ENCODE assay signal across 9 cellular contexts in genomic region chr12:68871899-68872298, GRCh38.
A peak's percentile ranks its signal among the peaks of the same experiment; 100 is the strongest.
DNase-seq lines count a peak whose midpoint lies in the region; ATAC-seq, FAIRE-seq and TF ChIP-seq lines count a peak whose summit lies in the region.
"Had no signal": no experiment of that assay in that cellular context is flagged by ENCODE, and none has a peak within 500 bp of the region (broad histone marks: within the 10 kb centered on the region; RNA-seq: fewer than 3 reads in every experiment).

No MANE protein-coding gene starts in this region.

- no peaks in the 10 kb centered on the region for H3K27me3 ChIP-seq in A673 (replicated peaks; ENCODE audit: insufficient read depth, low read depth, low read length, poor library complexity)
- H3K27me3 ChIP-seq in endothelial cell of umbilical vein (ENCODE audit: control insufficient read depth in 2 of 2, insufficient read depth in 2 of 2, low read length in 2 of 2) = peaks cover 23% of the 10 kb centered on the region in 2 experiments

- POLR2A ChIA-PET in A673 (lab: Charles Lee; ENCODE audit: low non-redundant PET) = no interaction called here
- POLR2A ChIA-PET in endothelial cell of umbilical vein (lab: Charles Lee) = no interaction called here

- no peaks in the 10 kb centered on the region for H3K9me1 ChIP-seq in endothelial cell of umbilical vein (replicated peaks; ENCODE audit: control insufficient read depth, extremely low read depth, insufficient read depth, low read length)

- no peak overlapping the region for H3K4me2 ChIP-seq in endothelial cell of umbilical vein (ENCODE audit: insufficient read depth, low read length)

- intact Hi-C loops in A673 (cut with micrococcal nuclease; ENCODE audit: unreplicated experiment) (no loop called here), endothelial cell of umbilical vein (cut with micrococcal nuclease) (no loop called here)

- H3K4me1 ChIP-seq in A673 (ENCODE audit: insufficient read depth, low read length, poor library complexity, severe bottlenecking) (peaks cover 6% of the 10 kb centered on the region), endothelial cell of umbilical vein (ENCODE audit: control insufficient read depth, extremely low read depth, insufficient read depth, low read length) (no peaks in the 10 kb centered on the region)

- H3K4me3 ChIP-seq in A673 (ENCODE audit: low read depth, low read length, poor library complexity, severe bottlenecking) = no peak overlapping the region
- H3K4me3 ChIP-seq in endothelial cell of umbilical vein (replicated peaks in 1 of 3; ENCODE audit: insufficient read depth in 1 of 3, low read depth in 1 of 3, low read length in 3 of 3) = no peak overlapping the region
- H3K4me3 ChIP-seq: SK-N-MC had no signal

- dilution Hi-C loops in endothelial cell of umbilical vein (cut with MboI; ENCODE audit: extremely low pct_ligation_motif_present, low sequenced_read_pairs) = no loop called here

- H3K27ac ChIP-seq in A673 (ENCODE audit: low read depth, low read length, poor library complexity, severe bottlenecking) (no peak overlapping the region), endothelial cell of umbilical vein (ENCODE audit: insufficient read depth, low read depth, low read length) (no peak overlapping the region)
- H3K27ac ChIP-seq: SK-N-MC had no signal

- TF ChIP-seq POLR2A in GM12891 (IDR thresholded peaks at IDR 0.05; ENCODE audit: low read depth, low read length) (no peak), endothelial cell of umbilical vein (IDR thresholded peaks at IDR 0.05; ENCODE audit: low read depth, low read length) (no peak)

- DNase-seq in A673 (ENCODE audit: low spot score) (peak; percentile 40), GM12891 (ENCODE audit: insufficient read length, low spot score) (no peak), M059J (ENCODE audit: low read depth) (peak; percentile 28), endothelial cell of umbilical vein (ENCODE audit: low read depth, low spot score) (peak; percentile 11), ureter (ENCODE audit: low spot score) (no peak), T-helper 9 cell (no peak), islet precursor cell (no peak)

- CTCF ChIA-PET in A673 (lab: Charles Lee) = no interaction called here
- CTCF ChIA-PET in endothelial cell of umbilical vein (lab: Charles Lee) = interaction anchor here (0.7 to 1.8 kb wide), 4 partner anchors 51 to 397 kb away, joined by 3 to 7 read pairs (median 5); no protein-coding TSS in a partner anchor

- H3K36me3 ChIP-seq in A673 (ENCODE audit: insufficient read depth, low read length, poor library complexity, severe bottlenecking) (no peaks in the 10 kb centered on the region), endothelial cell of umbilical vein (ENCODE audit: control insufficient read depth in 2 of 2, extremely low read depth in 1 of 2, insufficient read depth in 2 of 2, low read length in 2 of 2) (no peaks in the 10 kb centered on the region)

- no peaks in the 10 kb centered on the region for H3K79me2 ChIP-seq in endothelial cell of umbilical vein (ENCODE audit: control insufficient read depth, insufficient read depth, low read length)

- peak; percentile 53 for TF ChIP-seq CTCF in A673 (conservative IDR thresholded peaks at IDR 0.05; ENCODE audit: low read depth, low read length)
- peak; percentile 14 to 19 for TF ChIP-seq CTCF in endothelial cell of umbilical vein (IDR thresholded peaks at IDR 0.05; ENCODE audit: extremely low read depth in 1 of 2, insufficient read depth in 1 of 2, low read depth in 1 of 2, low read length in 2 of 2)

- H4K20me1 ChIP-seq in endothelial cell of umbilical vein (replicated peaks; ENCODE audit: control insufficient read depth, extremely low read depth, insufficient read depth, low read length) = no peaks in the 10 kb centered on the region

- no peaks in the 10 kb centered on the region for H3K9me3 ChIP-seq in A673 (ENCODE audit: low read depth, low read length, poor library complexity, severe bottlenecking)
- H3K9me3 ChIP-seq in endothelial cell of umbilical vein (replicated peaks; ENCODE audit: control insufficient read depth, insufficient read depth, low read length) = no peaks in the 10 kb centered on the region

- no peak for ATAC-seq in esophagus mucosa

- BruUV-seq in A673 (replicated peaks; lab: Mats Ljungman, UMichigan) = no TSS peak
- BruUV-seq in endothelial cell of umbilical vein (replicated peaks; lab: Mats Ljungman, UMichigan) = no TSS peak

- FAIRE-seq in GM12891 (lab: Jason Lieb, UNC) = peak; percentile 50
- FAIRE-seq in endothelial cell of umbilical vein (lab: Jason Lieb, UNC) = no peak

- no peak overlapping the region for H2AFZ ChIP-seq in endothelial cell of umbilical vein (ENCODE audit: low read depth, low read length)

- no peak overlapping the region for H3K9ac ChIP-seq in endothelial cell of umbilical vein (replicated peaks; ENCODE audit: extremely low read depth, insufficient read depth, low read length)

TF ChIP-seq in GM12891, 5 proteins besides CTCF, POLR2A, EP300 and RAD21:
- TF ChIP-seq PAX5 (IDR thresholded peaks at IDR 0.05; ENCODE audit: insufficient read depth, low read length, severe bottlenecking) = no peak
- TF ChIP-seq TAF1 (IDR thresholded peaks at IDR 0.05; ENCODE audit: low read depth, low read length) = no peak
- TF ChIP-seq POLR2AphosphoS5 (IDR thresholded peaks at IDR 0.05; ENCODE audit: low read depth, low read length) = no peak
- TF ChIP-seq POU2F2 (IDR thresholded peaks at IDR 0.05; ENCODE audit: low read depth, low read length) = no peak
- TF ChIP-seq SPI1 (IDR thresholded peaks at IDR 0.05; ENCODE audit: low read depth, low read length) = no peak
TF ChIP-seq in GM12891: peak in this region for 0.

TF ChIP-seq in endothelial cell of umbilical vein, 7 proteins besides CTCF, POLR2A, EP300 and RAD21:
- no peak for TF ChIP-seq EZH2 (IDR thresholded peaks at IDR 0.05; ENCODE audit: borderline replicate concordance, low read depth, low read length, severe bottlenecking)
- no peak for TF ChIP-seq MAX (IDR thresholded peaks at IDR 0.05; ENCODE audit: insufficient read depth, insufficient read length)
- TF ChIP-seq FOS (IDR thresholded peaks at IDR 0.05; ENCODE audit: borderline replicate concordance, insufficient read depth, low read length) = no peak
- no peak for TF ChIP-seq POLR2AphosphoS5 (IDR thresholded peaks at IDR 0.05; ENCODE audit: insufficient read depth, low read depth, low read length)
- TF ChIP-seq GATA2 (IDR thresholded peaks at IDR 0.05; ENCODE audit: insufficient read depth, insufficient read length, low read depth, low read length) = no peak
- no peak for TF ChIP-seq JUN (IDR thresholded peaks at IDR 0.05; ENCODE audit: borderline replicate concordance, insufficient read depth, insufficient read length, low read depth)
- TF ChIP-seq MYC (IDR thresholded peaks at IDR 0.05; ENCODE audit: low read depth, low read length) = no peak

Comparison
In these comparisons a context has a peak if more than half of its experiments do, and no peak if none do; other contexts are left out.
1. DNase-seq: peak in A673 (single experiment), M059J (single experiment) and endothelial cell of umbilical vein (single experiment); none in GM12891 (single experiment), ureter (single experiment), T-helper 9 cell (single experiment) and islet precursor cell (single experiment).